In genomic region chr14:52827426-52827825, GRCh38 we compare ENCODE assay signal across 20 cellular contexts. TPM values are rescaled to one million over a fixed set of nuclear protein-coding genes. Genes with fewer than 3 reads are reported as not detected.
DNase-seq lines count a peak whose midpoint lies in the region; FAIRE-seq and TF ChIP-seq lines count a peak whose summit lies in the region.
"Had no signal": no experiment of that assay in that cellular context is flagged by ENCODE, and none has a peak within 500 bp of the region (broad histone marks: within the 10 kb centered on the region; RNA-seq: fewer than 3 reads in every experiment).

No MANE protein-coding gene starts in this region.

- H2AK5ac ChIP-seq in H1 (ENCODE audit: low read depth, low read length), result no peak overlapping the region

- H3K36me3 ChIP-seq in HUES6 (ENCODE audit: control insufficient read depth, insufficient read depth, low read length), result no peaks in the 10 kb centered on the region
- no peaks in the 10 kb centered on the region for H3K36me3 ChIP-seq in H1 (ENCODE audit: control insufficient read depth in 2 of 4, insufficient read depth in 4 of 4, low read length in 3 of 4)
- H3K36me3 ChIP-seq: SJCRH30 had no signal

- H3K23me2 ChIP-seq in H1 (ENCODE audit: low read depth, low read length), result no peaks in the 10 kb centered on the region

- no peak overlapping the region for H2BK20ac ChIP-seq in H1 (ENCODE audit: low read length)

- H3K27me3 ChIP-seq in HUES6 (ENCODE audit: control insufficient read depth, insufficient read depth, low read length), result no peaks in the 10 kb centered on the region
- H3K27me3 ChIP-seq in H1 (replicated peaks in 1 of 4; ENCODE audit: control insufficient read depth in 3 of 4, extremely low read depth in 1 of 4, insufficient read depth in 3 of 4, low read length in 3 of 4), result no peaks in the 10 kb centered on the region
- H3K27me3 ChIP-seq: SJCRH30 had no signal

- no peaks in the 10 kb centered on the region for H4K20me1 ChIP-seq in H1 (replicated peaks in 1 of 2; ENCODE audit: control insufficient read depth in 1 of 2, insufficient read depth in 2 of 2, low read length in 2 of 2)

- H3K79me1 ChIP-seq in H1 (ENCODE audit: low read depth, low read length), result no peaks in the 10 kb centered on the region

- no peak for TF ChIP-seq POLR2A in H1 (IDR thresholded peaks at IDR 0.05; ENCODE audit: control extremely low read depth in 1 of 2, low read depth in 2 of 2, low read length in 2 of 2)

- no peak overlapping the region for H3K4me2 ChIP-seq in H1 (ENCODE audit: insufficient read depth in 1 of 2, low read depth in 2 of 2, low read length in 2 of 2)
- H3K4me2 ChIP-seq: PC-9 had no signal

- H3K9ac ChIP-seq in HUES6 (ENCODE audit: low read length) (peak overlapping the region; percentile 17), H1 (replicated peaks in 1 of 4; ENCODE audit: extremely low read depth in 1 of 4, low read depth in 3 of 4, low read length in 3 of 4) (no peak overlapping the region)

- DNase-seq in NCI-H82 (lab: John Stamatoyannopoulos, UW), result peak; percentile 94
- no peak for DNase-seq in H1 (ENCODE audit: low read depth in 1 of 2, low spot score in 2 of 2)
- no peak for DNase-seq in NCI-H2107 (lab: John Stamatoyannopoulos, UW)
- no peak for DNase-seq in NCI-H1694 (lab: John Stamatoyannopoulos, UW)
- no peak for DNase-seq in activated naive CD4-positive, alpha-beta T cell (lab: John Stamatoyannopoulos, UW)
- DNase-seq in effector CD8-positive, alpha-beta T cell (lab: John Stamatoyannopoulos, UW), result no peak
- DNase-seq: C1 segment of cervical spinal cord; CD4-positive, alpha-beta memory T cell; COR-L47; GF-D8; GOT3; NCI-H1092; NCI-H1417 treated with DMSO at 0.1 percent for 48 hours; NCI-H187 treated with DMSO at 0.1 percent for 48 hours; NCI-H446 treated with DMSO at 0.1 percent for 48 hours; PC-9; SJCRH30; T-helper 1 cell had no signal

- no peak overlapping the region for H2BK120ac ChIP-seq in H1 (replicated peaks; ENCODE audit: low read depth, low read length)

- FAIRE-seq in H1 (lab: Jason Lieb, UNC), result no peak
- FAIRE-seq: GM18507 had no signal

- TF ChIP-seq RAD21 in H1 (IDR thresholded peaks at IDR 0.05 in 1 of 2, conservative IDR thresholded peaks at IDR 0.05 in 1 of 2; ENCODE audit: low read depth in 2 of 2, low read length in 2 of 2), result no peak

- no peak overlapping the region for H3K23ac ChIP-seq in H1 (ENCODE audit: insufficient read length)

- no peak overlapping the region for H2BK12ac ChIP-seq in H1 (ENCODE audit: low read depth, low read length)

- H2BK15ac ChIP-seq in H1 (ENCODE audit: low read length), result no peak overlapping the region

- peak overlapping the region; percentile 79; the same call in 1 of the 2 replicates for H3K18ac ChIP-seq in H1 (ENCODE audit: extremely low read depth, low read length)

- H3K79me2 ChIP-seq in H1 (ENCODE audit: control insufficient read depth in 1 of 2, insufficient read depth in 2 of 2, low read length in 2 of 2), result no peaks in the 10 kb centered on the region

- H2BK5ac ChIP-seq in H1 (ENCODE audit: low read depth, low read length), result no peak overlapping the region

- H3K14ac ChIP-seq in H1 (ENCODE audit: insufficient read length), result no peak overlapping the region

- H4K5ac ChIP-seq in H1 (ENCODE audit: insufficient read length, low read depth, low read length), result no peak overlapping the region

- H3K27ac ChIP-seq in HUES6 (ENCODE audit: low read depth, low read length) (no peak overlapping the region), H1 (ENCODE audit: low read depth, low read length) (no peak overlapping the region)
- H3K27ac ChIP-seq: PC-9, SJCRH30 had no signal

- no peak overlapping the region for H3K56ac ChIP-seq in H1 (replicated peaks; ENCODE audit: insufficient read length, low read depth, low read length)

- CTCF ChIA-PET in H1 (lab: Charles Lee; ENCODE audit: partially characterized antibody), result interaction anchor here (1.6 kb wide), 2 partner anchors 16 to 478 kb away, joined by 4 read pairs; no protein-coding TSS in a partner anchor

- no peak overlapping the region for H4K91ac ChIP-seq in H1 (replicated peaks; ENCODE audit: insufficient read length, low read length)

- H3K9me3 ChIP-seq in HUES6 (ENCODE audit: control insufficient read depth, insufficient read depth, low read depth, low read length) (no peaks in the 10 kb centered on the region), H1 (ENCODE audit: insufficient read depth in 2 of 2, low read depth in 1 of 2, low read length in 1 of 2) (no peaks in the 10 kb centered on the region)
- H3K9me3 ChIP-seq: SJCRH30 had no signal

- no peak overlapping the region for H3K4ac ChIP-seq in H1 (replicated peaks; ENCODE audit: insufficient read length, low read depth, low read length)

- TF ChIP-seq CTCF in H1 (IDR thresholded peaks at IDR 0.05; ENCODE audit: control extremely low read depth in 1 of 3, insufficient read depth in 1 of 3, low read depth in 1 of 3, low read length in 3 of 3), result no peak

- POLR2A ChIA-PET in H1 (lab: Charles Lee; ENCODE audit: partially characterized antibody), result no interaction called here

- H3K4me1 ChIP-seq in HUES6 (ENCODE audit: control insufficient read depth, insufficient read depth, low read length) (peaks cover 24% of the 10 kb centered on the region), H1 (replicated peaks in 1 of 4; ENCODE audit: control insufficient read depth in 3 of 4, insufficient read depth in 4 of 4, low read length in 3 of 4) (peaks cover 0 to 8% (median 1%) of the 10 kb centered on the region in 4 experiments; a peak in 5 of 7 replicates)

- H3K4me3 ChIP-seq in HUES6 (ENCODE audit: low read depth, low read length), result no peak overlapping the region; the same call in 1 of the 2 replicates
- H3K4me3 ChIP-seq in H1 (ENCODE audit: extremely low read depth in 1 of 4, insufficient read depth in 2 of 4, low read depth in 3 of 4, low read length in 4 of 4), result no peak overlapping the region
- H3K4me3 ChIP-seq: PC-9, SJCRH30 had no signal

- H4K8ac ChIP-seq in H1 (ENCODE audit: extremely low read depth, insufficient read depth, low read length), result no peak overlapping the region

- 0 out of 2 replicates have a peak overlapping the region, but pooled peaks have one; percentile 63 for H2AFZ ChIP-seq in H1 (ENCODE audit: low read length)
- H2AFZ ChIP-seq: PC-9 had no signal

- no peak for TF ChIP-seq EP300 in H1 (IDR thresholded peaks at IDR 0.05; ENCODE audit: borderline replicate concordance in 1 of 2, low read depth in 2 of 2, low read length in 2 of 2)

TF ChIP-seq in H1, 55 proteins besides CTCF, POLR2A, EP300 and RAD21:
- TF ChIP-seq KDM4A (IDR thresholded peaks at IDR 0.05; ENCODE audit: low read depth, low read length, severe bottlenecking) (no peak), ASH2L (IDR thresholded peaks at IDR 0.05; ENCODE audit: low read length) (no peak), BACH1 (IDR thresholded peaks at IDR 0.05; ENCODE audit: low read length) (no peak), E2F6 (IDR thresholded peaks at IDR 0.05) (no peak), TCF12 (IDR thresholded peaks at IDR 0.05; ENCODE audit: low read depth, low read length) (no peak), HDAC2 (IDR thresholded peaks at IDR 0.05; ENCODE audit: borderline replicate concordance in 1 of 2, low read depth in 2 of 2, low read length in 2 of 2) (no peak), SP2 (IDR thresholded peaks at IDR 0.05; ENCODE audit: low read length) (no peak), EGR1 (IDR thresholded peaks at IDR 0.05; ENCODE audit: borderline replicate concordance, low read depth, low read length) (no peak), EZH2 (IDR thresholded peaks at IDR 0.05; ENCODE audit: low read depth, low read length, severe bottlenecking) (no peak), FOSL1 (IDR thresholded peaks at IDR 0.05; ENCODE audit: insufficient read depth, low read depth, low read length) (no peak), TAF7 (optimal IDR thresholded peaks at IDR 0.05; ENCODE audit: borderline replicate concordance, low read depth, low read length) (no peak), CREB1 (IDR thresholded peaks at IDR 0.05) (no peak)

RNA-seq across cellular contexts. Expression of gene GNPNAT1, which starts 36.0 kb away (rescaled TPM):
- 54.1 and 56.4 TPM in 2 replicates for total RNA-seq in H1 (2021; fragmentation: NEBNext Ultra II Directional; extraction: Animal tissue kit (Norgen Biotek cat#: 25700))
- polyA plus RNA-seq in H1 (2011; rRNA removed), result 22.8 and 25.5 TPM in 2 replicates
- 32.1 TPM for polyA plus RNA-seq in H1 (2011; cell fraction: cytosol; rRNA removed)
- 13.5 TPM for polyA plus RNA-seq in H1 (2011; cell fraction: nucleus; rRNA removed)
- 22.2 to 34.0 TPM (median 23.3 TPM) in 4 replicates for polyA plus RNA-seq in H1 (2012, experiment 1 of 2)
- 17.9 TPM for polyA plus RNA-seq in H1 (2012, experiment 2 of 2)
- 29.0 TPM for polyA plus RNA-seq in H1 (2013, experiment 1 of 2)
- 34.7 TPM for polyA plus RNA-seq in H1 (2013, experiment 2 of 2)
- polyA minus RNA-seq in H1 (2011; rRNA and poly(A)+ RNA removed), result 17.4 and 17.7 TPM in 2 replicates
- 26.2 TPM for polyA minus RNA-seq in H1 (2011; cell fraction: cytosol; rRNA and poly(A)+ RNA removed)
- 23.0 TPM for polyA minus RNA-seq in H1 (2011; cell fraction: nucleus; rRNA and poly(A)+ RNA removed)
